Comparison of ENCODE assay signal across 13 cellular contexts in genomic region chr13:51646041-51646670, GRCh38.
DNase-seq lines count a peak whose midpoint lies in the region; ATAC-seq, FAIRE-seq and TF ChIP-seq lines count a peak whose summit lies in the region.
"Had no signal": no experiment of that assay in that cellular context is flagged by ENCODE, and none has a peak within 500 bp of the region (broad histone marks: within the 10 kb centered on the region; RNA-seq: fewer than 3 reads in every experiment).

No MANE protein-coding gene starts in this region.

- TF ChIP-seq CTCF in endodermal cell (conservative IDR thresholded peaks at IDR 0.05), result no peak

- peak; percentile 31 for FAIRE-seq in GM12891 (lab: Jason Lieb, UNC)

- WGBS in endodermal cell (ENCODE audit: insufficient coverage in 1 of 2, insufficient read length in 1 of 2), 2 experiments, result 75 to 78% methylated on average over 9 to 10 of the region's 10 CpGs

- no peaks in the 10 kb centered on the region for H3K4me1 ChIP-seq in endodermal cell (ENCODE audit: control insufficient read depth, insufficient read depth, low read length)

- H3K4me1 Mint-ChIP-seq in T-helper 2 cell treated with Interferon-gamma antibody and Interleukin-4, amounts not matched to agents 5 μg/mL and 100 μg/mL, for 36 hours (ENCODE audit: low read depth), result peaks cover 28% of the 10 kb centered on the region
- H3K4me1 Mint-ChIP-seq in endodermal cell, result peaks cover 38% of the 10 kb centered on the region

- H3K36me3 ChIP-seq in endodermal cell (ENCODE audit: control insufficient read depth, insufficient read depth, low read length), result no peaks in the 10 kb centered on the region
- H3K36me3 ChIP-seq: esophagus squamous epithelium, left ventricle myocardium inferior had no signal

- no peak overlapping the region for H3K4me3 Mint-ChIP-seq in T-helper 2 cell treated with Interferon-gamma antibody and Interleukin-4, amounts not matched to agents 5 μg/mL and 100 μg/mL, for 36 hours
- H3K4me3 Mint-ChIP-seq in endodermal cell, result no peak overlapping the region

- H3K27me3 Mint-ChIP-seq in T-helper 2 cell treated with Interferon-gamma antibody and Interleukin-4, amounts not matched to agents 5 μg/mL and 100 μg/mL, for 36 hours (ENCODE audit: low read depth), result no peaks in the 10 kb centered on the region
- H3K27me3 Mint-ChIP-seq in endodermal cell (ENCODE audit: insufficient read depth), result no peaks in the 10 kb centered on the region

- no peak for TF ChIP-seq POLR2A in GM12891 (IDR thresholded peaks at IDR 0.05; ENCODE audit: low read depth, low read length)

- no peaks in the 10 kb centered on the region for H3K27me3 ChIP-seq in endodermal cell (ENCODE audit: control insufficient read depth, insufficient read depth, low read length, poor library complexity, severe bottlenecking)
- H3K27me3 ChIP-seq: esophagus squamous epithelium had no signal

- H3K4me3 ChIP-seq in endodermal cell (ENCODE audit: low read length), result no peak overlapping the region
- H3K4me3 ChIP-seq: esophagus squamous epithelium, left ventricle myocardium inferior had no signal

- H3K9ac ChIP-seq in endodermal cell (ENCODE audit: extremely low read depth, low read length, poor library complexity, severe bottlenecking), result no peak overlapping the region

- ATAC-seq in HG03378 (IDR thresholded peaks at IDR 0.05; ENCODE audit: unreplicated experiment), result no peak
- ATAC-seq: HCT116 had no signal

- peak overlapping the region; percentile 13 for H3K27ac Mint-ChIP-seq in T-helper 2 cell treated with Interferon-gamma antibody and Interleukin-4, amounts not matched to agents 5 μg/mL and 100 μg/mL, for 36 hours
- H3K27ac Mint-ChIP-seq in endodermal cell, result peak overlapping the region; percentile 24

- no peaks in the 10 kb centered on the region for H3K9me3 ChIP-seq in endodermal cell (ENCODE audit: control insufficient read depth, low read length)
- H3K9me3 ChIP-seq: esophagus squamous epithelium, left ventricle myocardium inferior had no signal

- H3K9me3 Mint-ChIP-seq in T-helper 2 cell treated with Interferon-gamma antibody and Interleukin-4, amounts not matched to agents 5 μg/mL and 100 μg/mL, for 36 hours, result peaks cover 2% of the 10 kb centered on the region
- H3K9me3 Mint-ChIP-seq in endodermal cell, result peaks cover 2% of the 10 kb centered on the region

- H3K36me3 Mint-ChIP-seq in T-helper 2 cell treated with Interferon-gamma antibody and Interleukin-4, amounts not matched to agents 5 μg/mL and 100 μg/mL, for 36 hours (ENCODE audit: low read depth), result peaks cover 3% of the 10 kb centered on the region
- H3K36me3 Mint-ChIP-seq in endodermal cell (ENCODE audit: low read depth), result peaks cover 7% of the 10 kb centered on the region

- H3K27ac ChIP-seq in endodermal cell (ENCODE audit: low read depth, low read length), result peak overlapping the region; percentile 68

- DNase-seq in GM12891 (ENCODE audit: insufficient read length, low spot score) (no peak), endodermal cell (peak; percentile 59), pons (ENCODE audit: low spot score) (peak; percentile 24), hippocampal formation (lab: John Stamatoyannopoulos, UW) (no peak), NCI-H2081 treated with DMSO at 0.1 percent for 48 hours (lab: John Stamatoyannopoulos, UW) (no peak)
- DNase-seq in T-helper 2 cell treated with Interferon-gamma antibody and Interleukin-4, amounts not matched to agents 5 μg/mL and 100 μg/mL, for 36 hours (ENCODE audit: low spot score), result no peak
- DNase-seq: amniotic stem cell; esophagus squamous epithelium; left ventricle myocardium inferior; NCI-H1417 treated with DMSO at 0.1 percent for 48 hours; stimulated activated CD8-positive, alpha-beta memory T cell treated with anti-CD3 and anti-CD28 coated beads, Interleukin-4, amount 100 ng/mL, for 48 hours had no signal

TF ChIP-seq in GM12891, 5 proteins besides CTCF, POLR2A, EP300 and RAD21:
- no peak for TF ChIP-seq PAX5 (IDR thresholded peaks at IDR 0.05; ENCODE audit: insufficient read depth, low read length, severe bottlenecking)
- TF ChIP-seq TAF1 (IDR thresholded peaks at IDR 0.05; ENCODE audit: low read depth, low read length), result no peak
- no peak for TF ChIP-seq POU2F2 (IDR thresholded peaks at IDR 0.05; ENCODE audit: low read depth, low read length)
- TF ChIP-seq POLR2AphosphoS5 (IDR thresholded peaks at IDR 0.05; ENCODE audit: low read depth, low read length), result no peak
- TF ChIP-seq SPI1 (IDR thresholded peaks at IDR 0.05; ENCODE audit: low read depth, low read length), result no peak

Comparison
In these comparisons a context has a peak if more than half of its experiments do, and no peak if none do; other contexts are left out.
1. DNase-seq: peak in endodermal cell (single experiment) and pons (single experiment); none in GM12891 (single experiment), T-helper 2 cell treated with Interferon-gamma antibody and Interleukin-4, amounts not matched to agents 5 μg/mL and 100 μg/mL, for 36 hours (single experiment), hippocampal formation (0 of 2) and NCI-H2081 treated with DMSO at 0.1 percent for 48 hours (single experiment).